In the genomic region with DNA sequence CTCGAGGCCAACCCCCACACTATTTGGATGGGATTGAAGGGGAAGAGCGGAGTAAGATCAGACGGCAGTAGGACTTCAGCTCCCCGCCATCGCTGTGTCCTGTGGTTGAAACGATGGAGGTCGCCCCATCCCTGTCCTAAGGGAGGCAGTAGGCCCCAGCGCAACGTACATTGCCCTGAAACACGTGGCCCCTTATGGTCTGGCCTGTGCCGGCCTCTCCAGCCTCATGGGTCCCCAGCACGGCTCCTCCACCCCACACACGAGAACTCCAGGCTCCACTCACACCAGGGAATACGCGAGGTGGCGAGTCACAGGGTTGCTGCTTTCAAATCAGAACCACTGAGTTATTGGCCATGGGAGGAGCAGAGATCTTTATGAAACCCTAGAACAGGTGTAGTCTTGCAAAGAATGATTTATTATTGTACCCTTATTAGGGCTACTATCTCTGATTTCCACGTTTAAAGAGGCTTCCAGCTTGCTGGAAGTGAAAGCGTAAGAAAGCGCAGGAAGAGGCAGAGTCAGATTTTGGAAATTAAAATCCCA, we compare ENCODE assay signal across 1 cellular context.
TF ChIP-seq lines count a peak whose summit lies in the region.

No MANE protein-coding gene starts in this region.

TF ChIP-seq in IMR-90, 13 proteins besides CTCF, POLR2A, EP300 and RAD21 (continued from another document):
- TF ChIP-seq USF2 (IDR thresholded peaks at IDR 0.05; ENCODE audit: low read depth, low read length) (no peak), CEBPB (IDR thresholded peaks at IDR 0.05; ENCODE audit: low read depth, low read length) (no peak), MXI1 (IDR thresholded peaks at IDR 0.05; ENCODE audit: borderline replicate concordance, low read depth, low read length) (no peak), SMC3 (IDR thresholded peaks at IDR 0.05; ENCODE audit: low read depth, low read length) (no peak), NFE2L2 (IDR thresholded peaks at IDR 0.05; ENCODE audit: low read depth, low read length) (no peak), MAZ (IDR thresholded peaks at IDR 0.05; ENCODE audit: borderline replicate concordance, low read depth, low read length) (no peak), RFX5 (IDR thresholded peaks at IDR 0.05; ENCODE audit: low read depth, low read length) (no peak)
- TF ChIP-seq, protein P1, sequence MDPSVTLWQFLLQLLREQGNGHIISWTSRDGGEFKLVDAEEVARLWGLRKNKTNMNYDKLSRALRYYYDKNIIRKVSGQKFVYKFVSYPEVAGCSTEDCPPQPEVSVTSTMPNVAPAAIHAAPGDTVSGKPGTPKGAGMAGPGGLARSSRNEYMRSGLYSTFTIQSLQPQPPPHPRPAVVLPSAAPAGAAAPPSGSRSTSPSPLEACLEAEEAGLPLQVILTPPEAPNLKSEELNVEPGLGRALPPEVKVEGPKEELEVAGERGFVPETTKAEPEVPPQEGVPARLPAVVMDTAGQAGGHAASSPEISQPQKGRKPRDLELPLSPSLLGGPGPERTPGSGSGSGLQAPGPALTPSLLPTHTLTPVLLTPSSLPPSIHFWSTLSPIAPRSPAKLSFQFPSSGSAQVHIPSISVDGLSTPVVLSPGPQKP (IDR thresholded peaks at IDR 0.05; ENCODE audit: borderline replicate concordance, low read depth, low read length) = no peak
TF ChIP-seq in IMR-90: peak in this region for 0.
